8 cellular contexts compared by ENCODE assay signal in genomic region chr12:89166525-89166934, GRCh38.
A peak's percentile ranks its signal among the peaks of the same experiment; 100 is the strongest.
DNase-seq lines count a peak whose midpoint lies in the region; ATAC-seq and TF ChIP-seq lines count a peak whose summit lies in the region.

No MANE protein-coding gene starts in this region.

- ATAC-seq in GM18502 (IDR thresholded peaks at IDR 0.05; ENCODE audit: poor library complexity, unreplicated experiment) (peak; percentile 95), heart right ventricle (peak in 7 of 8 donors; percentile 38 to 67 (median 54)), GM23338 (no peak)

- H3K27me3 Mint-ChIP-seq in HFFc6 (ENCODE audit: insufficient read depth) = peaks cover 2% of the 10 kb centered on the region; the same call in 1 of the 2 replicates
- H3K27me3 Mint-ChIP-seq in GM23338 (ENCODE audit: insufficient read depth, low read depth, poor library complexity) = peaks cover 1% of the 10 kb centered on the region

- H3K36me3 Mint-ChIP-seq in HFFc6 (ENCODE audit: low read depth) = no peaks in the 10 kb centered on the region
- H3K36me3 Mint-ChIP-seq in GM23338 (ENCODE audit: low read depth) = no peaks in the 10 kb centered on the region

- H3K27ac Mint-ChIP-seq in HFFc6 (no peak overlapping the region), GM23338 (no peak overlapping the region)

- H3K4me3 Mint-ChIP-seq in HFFc6 (no peak overlapping the region), GM23338 (no peak overlapping the region)

- H3K4me1 ChIP-seq in heart right ventricle = peaks cover 0 to 58% (median 39%) of the 10 kb centered on the region in 9 donors
- H3K4me1 ChIP-seq in GM23338 (ENCODE audit: insufficient read depth) = no peaks in the 10 kb centered on the region; the same call in 1 of the 2 replicates

- H3K27me3 ChIP-seq in heart right ventricle (no peaks in the 10 kb centered on the region), GM23338 (ENCODE audit: insufficient read depth) (peaks cover 34% of the 10 kb centered on the region; the same call in 1 of the 2 replicates)

- no peaks in the 10 kb centered on the region for H4K20me1 ChIP-seq in GM23338 (replicated peaks; ENCODE audit: insufficient read depth)

- H3K9me3 Mint-ChIP-seq in HFFc6 (peaks cover 2% of the 10 kb centered on the region; the same call in 1 of the 2 replicates), GM23338 (no peaks in the 10 kb centered on the region)

- TF ChIP-seq CTCF in HFFc6 (IDR thresholded peaks at IDR 0.05) = no peak
- no peak for TF ChIP-seq CTCF in heart right ventricle (IDR thresholded peaks at IDR 0.05)
- no peak for TF ChIP-seq CTCF in GM23338 (conservative IDR thresholded peaks at IDR 0.05; ENCODE audit: low read depth in 2 of 2)

- DNase-seq in HFFc6 (peak; percentile 15), NOMO-1 (lab: John Stamatoyannopoulos, UW; ENCODE audit: unreplicated experiment in 2 of 2) (peak; percentile 71 to 98), heart right ventricle (peak in 1 of 2 donors; percentile 14), H4 (ENCODE audit: low spot score) (no peak), HK-2 (ENCODE audit: unreplicated experiment) (no peak), GM23338 (ENCODE audit: low spot score) (no peak), HUDEP-2 (lab: John Stamatoyannopoulos, UW; ENCODE audit: unreplicated experiment in 76 of 76) (no peak)

- 46 to 52% methylated on average over 1 of the region's 1 CpG for WGBS in heart right ventricle, 2 donors

- no peaks in the 10 kb centered on the region for H3F3A ChIP-seq in GM23338 (replicated peaks; ENCODE audit: low read depth)

- H3K36me3 ChIP-seq in heart right ventricle (no peaks in the 10 kb centered on the region), GM23338 (ENCODE audit: insufficient read depth) (no peaks in the 10 kb centered on the region)

- intact Hi-C loops in heart right ventricle (cut with DNase I) = loop anchor here in 5 of 10 donors (10.0 kb wide), 5 partner anchors 102 to 288 kb away; partner anchors contain the start of gene DUSP6 (in 1 of the 5)

- no peaks in the 10 kb centered on the region for H3K9me2 ChIP-seq in GM23338 (ENCODE audit: insufficient read depth)

- no peak overlapping the region for H2AFZ ChIP-seq in GM23338

- H3K4me1 Mint-ChIP-seq in HFFc6 (ENCODE audit: low read depth) (peaks cover 12% of the 10 kb centered on the region), GM23338 (peaks cover 9% of the 10 kb centered on the region)

- H3K4me3 ChIP-seq in heart right ventricle (no peak overlapping the region), GM23338 (no peak overlapping the region)

- H3K27ac ChIP-seq in heart right ventricle (peak overlapping the region in 7 of 10 donors; percentile 21 to 81 (median 54)), GM23338 (ENCODE audit: low read depth) (no peak overlapping the region)

- H3K9me3 ChIP-seq in heart right ventricle = peaks cover 0 to 2% (median 0%) of the 10 kb centered on the region in 11 donors

- no peak overlapping the region for H3K4me2 ChIP-seq in GM23338

- H3K79me2 ChIP-seq in GM23338 (replicated peaks; ENCODE audit: insufficient read depth) = no peaks in the 10 kb centered on the region

TF ChIP-seq in GM23338, 12 proteins besides CTCF, POLR2A, EP300 and RAD21:
- TF ChIP-seq EZH2phosphoT487 (IDR thresholded peaks at IDR 0.05; ENCODE audit: unreplicated experiment) (no peak), CREB1 (CRISPR knock-in tag; IDR thresholded peaks at IDR 0.05; ENCODE audit: low read depth) (no peak), REST (IDR thresholded peaks at IDR 0.05; ENCODE audit: unreplicated experiment) (no peak), ZNF331 (CRISPR knock-in tag; IDR thresholded peaks at IDR 0.05; ENCODE audit: low read depth) (no peak)
TF ChIP-seq in GM23338: peak in this region for 0.

Comparison
In these comparisons a context has a peak if more than half of its experiments do, and no peak if none do; other contexts are left out.
1. DNase-seq: peak in HFFc6 (single experiment) and NOMO-1 (2 of 2); none in H4 (single experiment), HK-2 (single experiment), GM23338 (single experiment) and HUDEP-2 (0 of 76).